31 cellular contexts compared by ENCODE assay signal in the genomic region with DNA sequence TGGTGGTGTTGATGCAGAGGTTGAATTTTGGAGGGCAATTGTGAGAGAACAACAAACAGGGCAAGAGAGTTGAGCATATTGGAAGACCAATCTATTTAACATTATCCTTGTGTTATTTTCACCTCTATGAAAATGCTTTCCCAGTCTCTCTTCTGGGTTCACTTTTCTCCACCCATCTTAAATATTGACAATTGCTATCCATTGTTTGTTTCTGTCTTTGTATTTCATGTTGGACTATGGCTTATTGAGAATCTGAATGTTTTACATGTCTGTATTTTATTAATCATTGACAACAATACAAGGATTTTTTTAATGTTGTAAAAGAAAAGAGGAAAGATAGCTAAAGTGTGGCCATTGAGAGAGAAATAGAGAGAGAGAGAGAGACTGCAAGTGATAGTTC.
"Had no signal": no experiment of that assay in that cellular context is flagged by ENCODE, and none has a peak within 500 bp of the region (broad histone marks: within the 10 kb centered on the region; RNA-seq: fewer than 3 reads in every experiment).

No MANE protein-coding gene starts in this region.

- H3K27me3 Mint-ChIP-seq: naive B cell; progenitor cell of endocrine pancreas; stimulated activated naive CD8-positive, alpha-beta T cell treated with anti-CD3 and anti-CD28 coated beads, Interleukin-15, Interleukin-2, amounts not matched to agents 100 ng/mL and 50 ng/mL, for 24 hours had no signal

- H3K9ac ChIP-seq: neural progenitor cell had no signal

- H3K9me3 Mint-ChIP-seq: nephron progenitor cell, neural progenitor cell had no signal

- H3K4me1 Mint-ChIP-seq: naive B cell; natural killer cell; nephron progenitor cell; neural progenitor cell; stimulated activated effector memory CD8-positive, alpha-beta T cell treated with anti-CD3 and anti-CD28 coated beads, Interleukin-12 subunit alpha, Interleukin-12 subunit beta, amount 100 ng/mL, for 72 hours had no signal

- H3K4me3 Mint-ChIP-seq: naive B cell; natural killer cell; nephron progenitor cell; neural progenitor cell; stimulated activated effector memory CD8-positive, alpha-beta T cell treated with anti-CD3 and anti-CD28 coated beads, Interleukin-12 subunit alpha, Interleukin-12 subunit beta, amount 100 ng/mL, for 72 hours; stimulated activated naive CD8-positive, alpha-beta T cell treated with anti-CD3 and anti-CD28 coated beads, Interleukin-15, Interleukin-2, amounts not matched to agents 100 ng/mL and 50 ng/mL, for 24 hours had no signal

- H3K4me3 ChIP-seq: left lung, lower lobe of right lung, neural progenitor cell, right atrium auricular region, skin epidermis, suprapubic skin, thoracic aorta, tibial artery, upper lobe of right lung had no signal

- H3K4me1 ChIP-seq: left lung, lower lobe of right lung, neural progenitor cell, right atrium auricular region, suprapubic skin, tibial artery, upper lobe of right lung had no signal

- H3K27ac ChIP-seq: left lung, lower lobe of right lung, neural progenitor cell, neutrophil, right atrium auricular region, skin epidermis, suprapubic skin, thoracic aorta, tibial artery, upper lobe of right lung had no signal

- H2AFZ ChIP-seq: neural progenitor cell had no signal

- DNase-seq: hippocampal formation; kidney glomerular epithelial cell; left cardiac atrium; left lung; lower lobe of right lung; mammary epithelial cell; mesenchymal stem cell; naive B cell; natural killer cell; nephron progenitor cell; occipital lobe; stimulated activated CD4-positive, alpha-beta T cell treated with anti-CD3 and anti-CD28 coated beads, Interleukin-12 subunit alpha, Interleukin-12 subunit beta, amount 100 ng/mL, for 4 hours; stimulated activated CD4-positive, alpha-beta T cell treated with anti-CD3 and anti-CD28 coated beads, Interleukin-15, amount 100 ng/mL, for 24 hours; stimulated activated CD4-positive, alpha-beta T cell treated with anti-CD3 and anti-CD28 coated beads, Interleukin-2, amount 100 ng/mL, for 24 hours; stimulated activated CD4-positive, alpha-beta T cell treated with anti-CD3 and anti-CD28 coated beads, Interleukin-4, amount 100 ng/mL, for 24 hours; stimulated activated naive CD4-positive, alpha-beta T cell; tibial artery; trophoblast cell; upper lobe of right lung had no signal

- H3K36me3 Mint-ChIP-seq: naive B cell; neural progenitor cell; stimulated activated effector memory CD8-positive, alpha-beta T cell treated with anti-CD3 and anti-CD28 coated beads, Interleukin-12 subunit alpha, Interleukin-12 subunit beta, amount 100 ng/mL, for 72 hours had no signal

- FAIRE-seq: keratinocyte, urothelium cell line had no signal

- H3K27me3 ChIP-seq: left lung, neural progenitor cell, neutrophil, right atrium auricular region, suprapubic skin, tibial artery, upper lobe of right lung had no signal

- H3K36me3 ChIP-seq: left lung, lower lobe of right lung, neural progenitor cell, neutrophil, right atrium auricular region, suprapubic skin, thoracic aorta, tibial artery, upper lobe of right lung had no signal

- H3K9me3 ChIP-seq: left lung, lower lobe of right lung, neutrophil, right atrium auricular region, suprapubic skin, thoracic aorta, tibial artery, upper lobe of right lung had no signal

- H3K4me2 ChIP-seq: neural progenitor cell had no signal

- ATAC-seq: left cardiac atrium; left lung; lower lobe of right lung; natural killer cell; sciatic nerve; stimulated activated effector memory CD8-positive, alpha-beta T cell treated with anti-CD3 and anti-CD28 coated beads, Interleukin-12 subunit alpha, Interleukin-12 subunit beta, amount 100 ng/mL, for 72 hours; upper lobe of right lung had no signal

- H3K27ac Mint-ChIP-seq: naive B cell; natural killer cell; nephron progenitor cell; neural progenitor cell; progenitor cell of endocrine pancreas; stimulated activated effector memory CD8-positive, alpha-beta T cell treated with anti-CD3 and anti-CD28 coated beads, Interleukin-12 subunit alpha, Interleukin-12 subunit beta, amount 100 ng/mL, for 72 hours; stimulated activated naive CD8-positive, alpha-beta T cell treated with anti-CD3 and anti-CD28 coated beads, Interleukin-15, Interleukin-2, amounts not matched to agents 100 ng/mL and 50 ng/mL, for 24 hours had no signal
